26 cellular contexts compared by ENCODE assay signal in the genomic region with DNA sequence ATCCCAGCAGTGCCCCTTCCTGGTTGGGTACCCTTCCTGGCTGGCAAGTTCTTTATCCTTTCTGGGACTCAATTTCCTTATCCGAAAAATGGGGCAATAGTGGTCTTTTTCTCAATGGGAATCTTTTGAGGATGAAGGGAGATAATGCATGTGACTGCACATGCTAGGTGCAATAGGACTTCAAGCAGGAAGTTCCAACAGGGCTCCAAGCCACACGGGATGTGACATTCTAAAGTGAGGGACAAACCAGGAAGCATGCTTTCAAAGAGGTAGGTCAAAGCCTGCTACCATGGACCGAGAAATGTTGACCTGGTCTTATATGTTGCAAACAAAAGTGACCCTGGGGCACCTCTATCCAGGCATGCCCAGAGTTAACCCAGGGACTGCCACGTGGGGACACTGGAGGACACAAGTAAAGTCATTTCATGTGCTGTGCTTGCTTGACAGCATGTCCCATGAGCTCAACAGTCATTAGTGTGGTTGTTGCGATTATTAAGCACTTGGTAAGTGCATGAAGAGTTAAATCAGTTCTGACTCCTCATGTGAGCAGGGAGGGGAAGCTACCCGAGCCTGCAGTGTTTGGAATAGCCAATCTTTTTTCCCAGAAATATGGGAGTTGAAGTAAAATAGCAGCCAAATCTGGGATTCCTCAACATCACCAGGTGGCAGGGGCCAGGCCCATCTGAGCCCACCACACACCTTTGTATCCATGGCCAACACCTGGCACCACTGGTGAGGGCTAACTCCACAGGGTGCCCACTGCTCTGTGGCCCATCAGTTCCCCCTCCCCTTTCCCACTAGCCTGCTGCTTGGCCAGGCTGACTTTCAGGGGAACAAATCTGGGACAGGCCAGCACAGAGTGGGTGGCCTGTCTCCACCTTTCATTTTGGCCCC. TPM values are rescaled to one million over a fixed set of nuclear protein-coding genes. Genes with fewer than 3 reads are reported as not detected.
DNase-seq lines count a peak whose midpoint lies in the region; ATAC-seq and TF ChIP-seq lines count a peak whose summit lies in the region.
"Had no signal": no experiment of that assay in that cellular context is flagged by ENCODE, and none has a peak within 500 bp of the region (broad histone marks: within the 10 kb centered on the region; RNA-seq: fewer than 3 reads in every experiment).

No MANE protein-coding gene starts in this region.

- H4K20me1 ChIP-seq in neural progenitor cell (ENCODE audit: low read depth), result no peaks in the 10 kb centered on the region

- no peak overlapping the region for H2AFZ ChIP-seq in neural progenitor cell (replicated peaks)
- H2AFZ ChIP-seq: parathyroid adenoma had no signal

- peak; percentile 51 for DNase-seq in right atrium auricular region (ENCODE audit: low spot score)
- no peak for DNase-seq in left ventricle myocardium superior
- peak; percentile 27 for DNase-seq in ecto neural progenitor cell (ENCODE audit: low spot score)
- DNase-seq in omental fat pad (ENCODE audit: low spot score), result no peak
- peak; percentile 46 to 69 for DNase-seq in vagina (ENCODE audit: extremely low spot score in 2 of 2)
- DNase-seq in chondrocyte (ENCODE audit: low spot score), result no peak
- no peak for DNase-seq in neural progenitor cell (ENCODE audit: low spot score)
- DNase-seq: ACHN; activated CD8-positive, alpha-beta T cell treated with anti-CD3 and anti-CD28 coated beads for 36 hours; amniotic stem cell; BE2C; effector memory CD8-positive, alpha-beta T cell; heart left ventricle; natural killer cell; NCI-H1930; NCI-H226; right cardiac atrium; Right ventricle myocardium superior; stimulated activated CD4-positive, alpha-beta T cell treated with anti-CD3 and anti-CD28 coated beads, Interleukin-1b, Interleukin-23, amount 100 ng/mL, for 48 hours; stimulated activated naive CD8-positive, alpha-beta T cell treated with anti-CD3 and anti-CD28 coated beads, Interleukin-15, amount 100 ng/mL, for 72 hours had no signal

- H3K9me3 Mint-ChIP-seq in chondrocyte (ENCODE audit: low read depth) (no peaks in the 10 kb centered on the region), neural progenitor cell (no peaks in the 10 kb centered on the region)
- H3K9me3 Mint-ChIP-seq: activated CD8-positive, alpha-beta T cell treated with anti-CD3 and anti-CD28 coated beads for 36 hours; activated naive CD4-positive, alpha-beta T cell treated with anti-CD3 and anti-CD28 coated beads, Interleukin-2, amount 50 U/mL, for 24 hours; CD8-positive, alpha-beta memory T cell; effector memory CD8-positive, alpha-beta T cell; natural killer cell; stimulated activated naive CD8-positive, alpha-beta T cell treated with anti-CD3 and anti-CD28 coated beads, Interleukin-15, amount 100 ng/mL, for 72 hours; T-helper 2 cell treated with Interferon-gamma antibody and Interleukin-4, amounts not matched to agents 5 μg/mL and 100 μg/mL, for 36 hours had no signal

- H3K9me3 ChIP-seq in right atrium auricular region (no peaks in the 10 kb centered on the region), vagina (no peaks in the 10 kb centered on the region), neural progenitor cell (ENCODE audit: low read depth) (no peaks in the 10 kb centered on the region)
- H3K9me3 ChIP-seq: BE2C, heart left ventricle, mucosa of descending colon had no signal

- peaks cover 12% of the 10 kb centered on the region for H3F3A ChIP-seq in neural progenitor cell (ENCODE audit: low read depth)

- no peak for ATAC-seq in left ventricle myocardium superior
- peak; percentile 35 for ATAC-seq in omental fat pad (ENCODE audit: low FRiP score)
- no peak for ATAC-seq in GM21515 (IDR thresholded peaks at IDR 0.05; ENCODE audit: unreplicated experiment)
- ATAC-seq: activated CD8-positive, alpha-beta T cell treated with anti-CD3 and anti-CD28 coated beads for 36 hours; effector memory CD8-positive, alpha-beta T cell; natural killer cell; stimulated activated naive CD8-positive, alpha-beta T cell treated with anti-CD3 and anti-CD28 coated beads, Interleukin-15, amount 100 ng/mL, for 72 hours had no signal

- TF ChIP-seq CTCF in right atrium auricular region (IDR thresholded peaks at IDR 0.05), result no peak
- TF ChIP-seq CTCF in omental fat pad (IDR thresholded peaks at IDR 0.05), result no peak
- no peak for TF ChIP-seq CTCF in vagina (IDR thresholded peaks at IDR 0.05)
- TF ChIP-seq CTCF in chondrocyte (IDR thresholded peaks at IDR 0.05), result no peak
- no peak for TF ChIP-seq CTCF in neural progenitor cell (IDR thresholded peaks at IDR 0.05)

- H3K4me3 Mint-ChIP-seq in chondrocyte (ENCODE audit: unreplicated experiment), result no peak overlapping the region
- no peak overlapping the region for H3K4me3 Mint-ChIP-seq in neural progenitor cell
- H3K4me3 Mint-ChIP-seq: activated CD8-positive, alpha-beta T cell treated with anti-CD3 and anti-CD28 coated beads for 36 hours; activated naive CD4-positive, alpha-beta T cell treated with anti-CD3 and anti-CD28 coated beads, Interleukin-2, amount 50 U/mL, for 24 hours; CD8-positive, alpha-beta memory T cell; effector memory CD8-positive, alpha-beta T cell; natural killer cell; stimulated activated naive CD8-positive, alpha-beta T cell treated with anti-CD3 and anti-CD28 coated beads, Interleukin-15, amount 100 ng/mL, for 72 hours; T-helper 2 cell treated with Interferon-gamma antibody and Interleukin-4, amounts not matched to agents 5 μg/mL and 100 μg/mL, for 36 hours had no signal

- H3K27ac ChIP-seq in right atrium auricular region (no peak overlapping the region), vagina (no peak overlapping the region), neural progenitor cell (no peak overlapping the region)
- H3K27ac ChIP-seq: heart left ventricle, parathyroid adenoma had no signal

- H3K27ac Mint-ChIP-seq in chondrocyte (ENCODE audit: unreplicated experiment), result no peak overlapping the region
- H3K27ac Mint-ChIP-seq in neural progenitor cell, result no peak overlapping the region
- H3K27ac Mint-ChIP-seq: activated CD8-positive, alpha-beta T cell treated with anti-CD3 and anti-CD28 coated beads for 36 hours; activated naive CD4-positive, alpha-beta T cell treated with anti-CD3 and anti-CD28 coated beads, Interleukin-2, amount 50 U/mL, for 24 hours; CD8-positive, alpha-beta memory T cell; effector memory CD8-positive, alpha-beta T cell; natural killer cell; T-helper 2 cell treated with Interferon-gamma antibody and Interleukin-4, amounts not matched to agents 5 μg/mL and 100 μg/mL, for 36 hours had no signal

- H3K36me3 ChIP-seq in right atrium auricular region (no peaks in the 10 kb centered on the region), vagina (no peaks in the 10 kb centered on the region), neural progenitor cell (no peaks in the 10 kb centered on the region)
- H3K36me3 ChIP-seq: BE2C, heart left ventricle had no signal

- H3K4me1 ChIP-seq in right atrium auricular region (peaks cover 0 to 8% of the 10 kb centered on the region in 2 donors), vagina (peaks cover 5% of the 10 kb centered on the region), neural progenitor cell (peaks cover 20% of the 10 kb centered on the region)
- H3K4me1 ChIP-seq: BE2C, parathyroid adenoma had no signal

- H3K27me3 ChIP-seq in right atrium auricular region (no peaks in the 10 kb centered on the region), vagina (no peaks in the 10 kb centered on the region), neural progenitor cell (peaks cover 6% of the 10 kb centered on the region)

- H3K4me3 ChIP-seq in right atrium auricular region (no peak overlapping the region), vagina (no peak overlapping the region), neural progenitor cell (no peak overlapping the region)
- H3K4me3 ChIP-seq: heart left ventricle, mucosa of descending colon had no signal

- H3K4me1 Mint-ChIP-seq in chondrocyte (ENCODE audit: low read depth) (peaks cover 20% of the 10 kb centered on the region), neural progenitor cell (peaks cover 15% of the 10 kb centered on the region)
- H3K4me1 Mint-ChIP-seq: activated naive CD4-positive, alpha-beta T cell treated with anti-CD3 and anti-CD28 coated beads, Interleukin-2, amount 50 U/mL, for 24 hours; CD8-positive, alpha-beta memory T cell; natural killer cell; stimulated activated naive CD8-positive, alpha-beta T cell treated with anti-CD3 and anti-CD28 coated beads, Interleukin-15, amount 100 ng/mL, for 72 hours had no signal

- H3K27me3 Mint-ChIP-seq in chondrocyte (ENCODE audit: low read depth) (no peaks in the 10 kb centered on the region), neural progenitor cell (ENCODE audit: insufficient read depth, low read depth) (peaks cover 4% of the 10 kb centered on the region)

- no peak overlapping the region for H3K9ac ChIP-seq in neural progenitor cell
- H3K9ac ChIP-seq: parathyroid adenoma had no signal

- no peak overlapping the region for H3K4me2 ChIP-seq in neural progenitor cell

- no peak for TF ChIP-seq POLR2A in vagina (IDR thresholded peaks at IDR 0.05)

- H3K36me3 Mint-ChIP-seq in chondrocyte (ENCODE audit: low read depth), result no peaks in the 10 kb centered on the region
- H3K36me3 Mint-ChIP-seq in neural progenitor cell, result no peaks in the 10 kb centered on the region
- H3K36me3 Mint-ChIP-seq: activated naive CD4-positive, alpha-beta T cell treated with anti-CD3 and anti-CD28 coated beads, Interleukin-2, amount 50 U/mL, for 24 hours; CD8-positive, alpha-beta memory T cell; natural killer cell had no signal

- intact Hi-C loops in left ventricle myocardium superior (cut with micrococcal nuclease) (no loop called here), vagina (cut with DNase I) (no loop called here)

- H3K79me2 ChIP-seq in neural progenitor cell (ENCODE audit: low read depth), result no peaks in the 10 kb centered on the region
- H3K79me2 ChIP-seq: parathyroid adenoma had no signal

RNA-seq across cellular contexts. Expression of gene ARHGAP22, which starts 5.7 kb away (rescaled TPM):
- total RNA-seq in right atrium auricular region, result 1 to 10 TPM; 1.8 to 5.7 TPM
- total RNA-seq in left ventricle myocardium superior, result 3.4 TPM
- 10 to 100 TPM in 2 of 4 donors, 1 to 10 TPM in 2; 3.2 to 24.0 (median 9.9) TPM for total RNA-seq in omental fat pad
- total RNA-seq in vagina, result 3.2 TPM
- total RNA-seq in chondrocyte, result 0.94 to 8.8 TPM (median 7.1 TPM) in 3 replicates
- 1.7 and 5.1 TPM in 2 replicates for total RNA-seq in neural progenitor cell (ENCODE audit: low replicate concordance)
- total RNA-seq: activated CD8-positive, alpha-beta T cell treated with anti-CD3 and anti-CD28 coated beads for 36 hours; CD8-positive, alpha-beta memory T cell had no signal

Comparison
In these comparisons a context has a peak if more than half of its experiments do, and no peak if none do; other contexts are left out.
1. DNase-seq: peak in right atrium auricular region (single experiment), ecto neural progenitor cell (single experiment) and vagina (2 of 2); none in left ventricle myocardium superior (single experiment), omental fat pad (single experiment), chondrocyte (single experiment) and neural progenitor cell (single experiment).